In genomic region chr11:70270877-70271634, GRCh38 we compare ENCODE assay signal across 8 cellular contexts. TPM values are rescaled to one million over a fixed set of nuclear protein-coding genes. Genes with fewer than 3 reads are reported as not detected.
DNase-seq lines count a peak whose midpoint lies in the region; ATAC-seq and TF ChIP-seq lines count a peak whose summit lies in the region.

No MANE protein-coding gene starts in this region.

- peak overlapping the region; percentile 65 to 98 (median 92) for H3K4me3 ChIP-seq in heart left ventricle

- peaks cover 0 to 41% (median 38%) of the 10 kb centered on the region in 9 donors for H3K36me3 ChIP-seq in heart left ventricle

- DNase-seq in ACHN (peak; percentile 46), RWPE1 (ENCODE audit: low spot score) (peak; percentile 20), heart left ventricle (peak; percentile 36 to 68 (median 44)), putamen (ENCODE audit: low spot score) (peak; percentile 20), COLO829 (ENCODE audit: low spot score) (no peak)
- DNase-seq in activated naive CD4-positive, alpha-beta T cell treated with anti-CD3 and anti-CD28 coated beads, Interleukin-2, amount 50 U/mL, for 16 hours = peak; percentile 54

- in situ Hi-C loops in ACHN (cut with HindIII; ENCODE audit: low pct_ligation_motif_present, low pct_unique_long_range_greater_than_20kb, low sequenced_read_pairs) = no loop called here

- TF ChIP-seq CTCF in RWPE1 (conservative IDR thresholded peaks at IDR 0.05; ENCODE audit: low read depth) = no peak
- TF ChIP-seq CTCF in heart left ventricle (IDR thresholded peaks at IDR 0.05) = peak in 1 of 12 donors; percentile 24

- POLR2A ChIA-PET in RWPE1 (lab: Yijun Ruan, JAX; ENCODE audit: low non-redundant PET) = interaction anchor here (0.7 to 1.0 kb wide), 2 partner anchors 67 to 1242 kb away, joined by 3 to 4 read pairs; no protein-coding TSS in a partner anchor

- H3K9me3 ChIP-seq in heart left ventricle = no peaks in the 10 kb centered on the region

- peaks cover 0 to 52% (median 30%) of the 10 kb centered on the region in 12 donors for H3K4me1 ChIP-seq in heart left ventricle

- H3K27me3 ChIP-seq in heart left ventricle = peaks cover 0 to 8% (median 0%) of the 10 kb centered on the region in 9 donors

- peak in 1 of 2 donors; percentile 23 for TF ChIP-seq POLR2A in heart left ventricle (IDR thresholded peaks at IDR 0.05)

- ATAC-seq in GM18870 (IDR thresholded peaks at IDR 0.05; ENCODE audit: unreplicated experiment) = peak; percentile 7
- peak; percentile 23 for ATAC-seq in HG03103 (IDR thresholded peaks at IDR 0.05; ENCODE audit: low read depth, unreplicated experiment)
- peak in 3 of 4 donors; percentile 22 to 50 (median 41) for ATAC-seq in heart left ventricle

- H3K27ac ChIP-seq in RWPE1 (peak overlapping the region; percentile 72), heart left ventricle (peak overlapping the region in 11 of 12 donors; percentile 82 to 95 (median 87))

- WGBS in heart left ventricle, 4 donors = 1% methylated on average over 30 to 75 of the region's 75 CpGs

- intact Hi-C loops in heart left ventricle (cut with DNase I) = loop anchor here in 5 of 10 donors (2.0 to 10.0 kb wide), 5 partner anchors 68 to 128 kb away; partner anchors contain the start of genes CTTN (in 4 of the 5) and FADD (in 3 of the 5)

- CTCF ChIA-PET in RWPE1 (lab: Yijun Ruan, JAX) = interaction anchor here (0.6 to 0.7 kb wide), 2 partner anchors 73 to 147 kb away, joined by 5 read pairs; no protein-coding TSS in a partner anchor

RNA-seq across cellular contexts. Expression of gene PPFIA1, which starts 0.6 kb away (rescaled TPM):
- total RNA-seq in heart left ventricle = 10 to 100 TPM; 32.2 to 53.1 (median 40.7) TPM
- 10 to 100 TPM; 15.8 to 28.0 TPM for polyA plus RNA-seq in heart left ventricle
